In the genomic region with DNA sequence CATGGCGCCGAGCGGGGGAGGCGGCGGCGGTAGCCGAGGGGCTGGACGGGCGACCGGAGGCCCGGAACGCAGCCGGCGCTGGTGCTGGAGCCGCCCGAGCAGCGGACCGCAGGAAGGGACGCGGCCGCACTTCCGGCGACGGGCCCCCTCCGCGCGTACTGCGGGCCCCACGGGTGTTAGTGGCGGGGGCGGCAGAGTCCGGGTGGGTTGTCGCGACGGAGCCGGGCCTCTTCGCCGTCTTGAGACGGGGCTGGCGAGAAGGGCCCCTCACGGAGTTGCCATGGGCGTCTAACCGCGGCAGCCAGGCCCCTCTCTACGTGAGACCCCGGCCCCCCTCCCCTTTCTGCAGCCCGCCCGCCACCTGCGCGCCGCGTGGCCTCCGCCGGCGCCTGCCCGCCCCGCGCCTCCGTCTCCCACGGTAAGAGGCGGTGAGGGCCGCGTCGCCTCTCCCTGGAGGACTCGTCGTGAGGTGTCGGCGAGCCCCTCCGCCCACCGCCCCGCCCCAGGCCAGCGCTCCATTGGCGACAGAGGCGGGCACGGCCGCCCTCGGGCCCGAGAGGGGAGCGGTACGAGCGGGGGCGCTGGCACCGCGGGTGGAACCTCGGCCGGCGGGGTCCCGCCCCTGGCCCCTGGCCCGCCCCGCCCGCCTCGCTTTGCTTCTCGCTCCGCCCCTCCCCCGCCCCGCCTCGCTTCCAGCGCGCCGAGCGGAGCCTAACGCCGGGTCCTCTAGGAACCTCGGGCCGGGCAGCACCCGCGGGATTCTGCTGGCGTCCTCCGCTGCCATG, we compare ENCODE assay signal across 8 cellular contexts. TPM values are rescaled to one million over a fixed set of nuclear protein-coding genes. Genes with fewer than 3 reads are reported as not detected.
DNase-seq lines count a peak whose midpoint lies in the region; ATAC-seq and TF ChIP-seq lines count a peak whose summit lies in the region.

A gene with protein sequence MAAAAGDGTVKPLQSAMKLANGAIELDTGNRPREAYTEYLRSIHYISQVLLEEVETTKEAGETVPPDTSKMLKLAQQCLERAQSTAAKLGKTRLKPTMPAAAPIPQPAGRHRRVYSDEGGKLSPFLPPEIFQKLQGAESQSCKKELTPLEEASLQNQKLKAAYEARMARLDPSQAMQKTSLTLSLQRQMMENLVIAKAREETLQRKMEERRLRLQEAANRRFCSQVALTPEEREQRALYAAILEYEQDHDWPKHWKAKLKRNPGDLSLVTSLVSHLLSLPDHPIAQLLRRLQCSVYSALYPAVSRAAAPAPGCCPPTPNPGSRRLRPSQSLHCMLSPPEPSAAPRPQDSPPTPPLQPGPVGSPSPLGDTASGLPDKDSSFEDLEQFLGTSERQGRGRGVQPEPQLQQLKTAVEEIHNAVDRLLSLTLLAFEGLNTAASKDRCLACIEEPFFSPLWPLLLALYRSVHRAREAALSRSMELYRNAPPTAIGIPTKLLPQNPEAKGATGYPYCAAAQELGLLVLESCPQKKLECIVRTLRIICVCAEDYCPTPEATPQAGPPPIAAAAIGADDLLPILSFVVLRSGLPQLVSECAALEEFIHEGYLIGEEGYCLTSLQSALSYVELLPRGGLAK (minus strand): TSS at position 40 of the 785 bp plus-strand sequence. CDS start 37 bp downstream, at position 3.
A gene with protein sequence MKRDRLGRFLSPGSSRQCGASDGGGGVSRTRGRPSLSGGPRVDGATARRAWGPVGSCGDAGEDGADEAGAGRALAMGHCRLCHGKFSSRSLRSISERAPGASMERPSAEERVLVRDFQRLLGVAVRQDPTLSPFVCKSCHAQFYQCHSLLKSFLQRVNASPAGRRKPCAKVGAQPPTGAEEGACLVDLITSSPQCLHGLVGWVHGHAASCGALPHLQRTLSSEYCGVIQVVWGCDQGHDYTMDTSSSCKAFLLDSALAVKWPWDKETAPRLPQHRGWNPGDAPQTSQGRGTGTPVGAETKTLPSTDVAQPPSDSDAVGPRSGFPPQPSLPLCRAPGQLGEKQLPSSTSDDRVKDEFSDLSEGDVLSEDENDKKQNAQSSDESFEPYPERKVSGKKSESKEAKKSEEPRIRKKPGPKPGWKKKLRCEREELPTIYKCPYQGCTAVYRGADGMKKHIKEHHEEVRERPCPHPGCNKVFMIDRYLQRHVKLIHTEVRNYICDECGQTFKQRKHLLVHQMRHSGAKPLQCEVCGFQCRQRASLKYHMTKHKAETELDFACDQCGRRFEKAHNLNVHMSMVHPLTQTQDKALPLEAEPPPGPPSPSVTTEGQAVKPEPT (plus strand): TSS at position 679 of the 785 bp plus-strand sequence. CDS start 104 bp downstream, at position 783.

- no peaks in the 10 kb centered on the region for H3K27me3 ChIP-seq in liver (ENCODE audit: control insufficient read depth in 4 of 4, insufficient read depth in 4 of 4, low read length in 3 of 4)

- H3K9ac ChIP-seq in liver (ENCODE audit: low read depth in 1 of 2, low read length in 2 of 2) = peak within 1 kb of the TSS in 1 of 2 donors; percentile 81

- CTCF ChIA-PET in activated CD4-positive, alpha-beta T cell treated with anti-CD3 and anti-CD28 coated beads, Interleukin-2, amount 10 ng/mL, durations not matched to agents 7 days and 5 days (lab: Charles Lee) = interaction anchor here (7.3 kb wide), 1 partner anchor 13 kb away, joined by 46 read pairs; no protein-coding TSS in a partner anchor

- H3K36me3 Mint-ChIP-seq in activated CD4-positive, alpha-beta T cell treated with anti-CD3 and anti-CD28 coated beads, Interleukin-2, amount 10 ng/mL, durations not matched to agents 7 days and 5 days (ENCODE audit: low read depth) = peaks cover 26% of the 10 kb centered on the region

- H3K4me3 Mint-ChIP-seq in activated CD4-positive, alpha-beta T cell treated with anti-CD3 and anti-CD28 coated beads, Interleukin-2, amount 10 ng/mL, durations not matched to agents 7 days and 5 days = peak within 1 kb of the TSS; percentile 99

- ATAC-seq in HG03039 (IDR thresholded peaks at IDR 0.05; ENCODE audit: unreplicated experiment) = peak; percentile 44

- peak within 1 kb of the TSS; percentile 86 to 99 for H3K27ac ChIP-seq in liver (ENCODE audit: low read depth in 1 of 2, low read length in 2 of 2)

- POLR2A ChIA-PET in activated CD4-positive, alpha-beta T cell treated with anti-CD3 and anti-CD28 coated beads, Interleukin-2, amount 10 ng/mL, durations not matched to agents 7 days and 5 days (lab: Charles Lee) = no interaction called here

- WGBS in liver = under 1% methylated on average over 109 of the region's 109 CpGs

- TF ChIP-seq CTCF in liver (IDR thresholded peaks at IDR 0.05; ENCODE audit: low read depth, low read length, missing input control) = no peak

- H3K4me1 Mint-ChIP-seq in activated CD4-positive, alpha-beta T cell treated with anti-CD3 and anti-CD28 coated beads, Interleukin-2, amount 10 ng/mL, durations not matched to agents 7 days and 5 days = peaks cover 31% of the 10 kb centered on the region

- H3K9me3 ChIP-seq in liver (ENCODE audit: control insufficient read depth in 4 of 4, low read length in 3 of 4) = no peaks in the 10 kb centered on the region

- peaks cover 0 to 13% (median 5%) of the 10 kb centered on the region in 4 donors for H3K36me3 ChIP-seq in liver (ENCODE audit: control insufficient read depth in 4 of 4, insufficient read depth in 3 of 4, low read depth in 1 of 4, low read length in 3 of 4)

- H3K27ac Mint-ChIP-seq in activated CD4-positive, alpha-beta T cell treated with anti-CD3 and anti-CD28 coated beads, Interleukin-2, amount 10 ng/mL, durations not matched to agents 7 days and 5 days = peak within 1 kb of the TSS; percentile 98

- H3K9me3 Mint-ChIP-seq in activated CD4-positive, alpha-beta T cell treated with anti-CD3 and anti-CD28 coated beads, Interleukin-2, amount 10 ng/mL, durations not matched to agents 7 days and 5 days = no peaks in the 10 kb centered on the region

- no peak for TF ChIP-seq RAD21 in liver (IDR thresholded peaks at IDR 0.05)

- DNase-seq in NK-92 treated with Interleukin-12 subunit alpha and Interleukin-12 subunit beta, amount 100 ng/mL, for 24 hours (lab: John Stamatoyannopoulos, UW) = peak; percentile 75
- DNase-seq in NK-92 (lab: John Stamatoyannopoulos, UW; ENCODE audit: unreplicated experiment) (no peak), NCI-H446 (lab: John Stamatoyannopoulos, UW) (peak; percentile 34 to 72), dermis blood vessel endothelial cell (peak; percentile 84)
- DNase-seq in activated CD4-positive, alpha-beta T cell treated with anti-CD3 and anti-CD28 coated beads, Interleukin-2, amount 10 ng/mL, durations not matched to agents 7 days and 5 days = peak; percentile 84
- DNase-seq in stimulated activated CD4-positive, alpha-beta T cell treated with anti-CD3 and anti-CD28 coated beads, Interleukin-4, amount 100 ng/mL, for 24 hours = peak; percentile 85

- H3K27me3 Mint-ChIP-seq in activated CD4-positive, alpha-beta T cell treated with anti-CD3 and anti-CD28 coated beads, Interleukin-2, amount 10 ng/mL, durations not matched to agents 7 days and 5 days = no peaks in the 10 kb centered on the region

- H3K4me1 ChIP-seq in liver (ENCODE audit: control insufficient read depth in 4 of 4, insufficient read depth in 4 of 4, low read length in 3 of 4) = peaks cover 8 to 31% (median 23%) of the 10 kb centered on the region in 4 donors

- H3K4me3 ChIP-seq in liver (ENCODE audit: low read depth in 1 of 3, low read length in 3 of 3) = peak within 1 kb of the TSS; percentile 75 to 92 (median 83)

TF ChIP-seq in liver, 16 proteins besides CTCF, POLR2A, EP300 and RAD21:
- TF ChIP-seq TAF1 (conservative IDR thresholded peaks at IDR 0.05) = no peak
- peak; percentile 71 to 87 for TF ChIP-seq GABPA (IDR thresholded peaks at IDR 0.05 in 1 of 2, conservative IDR thresholded peaks at IDR 0.05 in 1 of 2)

RNA-seq across cellular contexts. Expression of the first gene that starts in this region (rescaled TPM):
- 10 to 100 TPM; 10.8 to 13.4 TPM for total RNA-seq in activated CD4-positive, alpha-beta T cell treated with anti-CD3 and anti-CD28 coated beads, Interleukin-2, amount 10 ng/mL, durations not matched to agents 7 days and 5 days
- total RNA-seq in dermis blood vessel endothelial cell (5.8 and 7.3 TPM in 2 replicates), liver (1 to 10 TPM; 3.6 to 4.5 TPM)
- 1 to 10 TPM; 3.8 to 7.2 TPM for polyA plus RNA-seq in liver

RNA-seq across cellular contexts. Expression of the second gene that starts in this region (rescaled TPM):
- 10 to 100 TPM; 79.5 to 96.5 TPM for total RNA-seq in activated CD4-positive, alpha-beta T cell treated with anti-CD3 and anti-CD28 coated beads, Interleukin-2, amount 10 ng/mL, durations not matched to agents 7 days and 5 days
- 27.4 and 44.2 TPM in 2 replicates for total RNA-seq in dermis blood vessel endothelial cell
- total RNA-seq in liver = 10 to 100 TPM; 10.2 to 22.8 TPM
- 1 to 10 TPM; 4.9 to 7.3 TPM for polyA plus RNA-seq in liver
